ENCODE assay signal across 17 cellular contexts in genomic region chr1:173423326-173423725, GRCh38. TPM values are rescaled to one million over a fixed set of nuclear protein-coding genes. Genes with fewer than 3 reads are reported as not detected.
DNase-seq lines count a peak whose midpoint lies in the region; ATAC-seq and TF ChIP-seq lines count a peak whose summit lies in the region.
"Had no signal": no experiment of that assay in that cellular context is flagged by ENCODE, and none has a peak within 500 bp of the region (broad histone marks: within the 10 kb centered on the region; RNA-seq: fewer than 3 reads in every experiment).

No MANE protein-coding gene starts in this region.

- BruUV-seq in Caco-2 (replicated peaks; lab: Mats Ljungman, UMichigan), result no TSS peak

- no peaks in the 10 kb centered on the region for H3K27me3 ChIP-seq in Caco-2 (replicated peaks; ENCODE audit: control insufficient read depth, insufficient read depth, low read length)

- H3K27me3 Mint-ChIP-seq in Caco-2 (ENCODE audit: insufficient read depth, unreplicated experiment), result no peaks in the 10 kb centered on the region
- H3K27me3 Mint-ChIP-seq in dendritic cell treated with granulocyte-macrophage colony-stimulating factor and Interleukin-4, amounts not matched to agents 40 ng/mL and 50 ng/mL, for 4 days, result no peaks in the 10 kb centered on the region
- no peaks in the 10 kb centered on the region for H3K27me3 Mint-ChIP-seq in stimulated activated memory B cell treated with anti-CD40 and anti-IgM and Interleukin-4, amounts not matched to agents 10 μg/mL and 1 μg/mL and 100 μg/mL, for 72 hours

- CTCF ChIA-PET in Caco-2 (lab: Charles Lee), result no interaction called here

- H3K36me3 Mint-ChIP-seq in Caco-2 (ENCODE audit: insufficient read depth, unreplicated experiment), result no peaks in the 10 kb centered on the region
- H3K36me3 Mint-ChIP-seq in dendritic cell treated with granulocyte-macrophage colony-stimulating factor and Interleukin-4, amounts not matched to agents 40 ng/mL and 50 ng/mL, for 4 days (ENCODE audit: low read depth), result no peaks in the 10 kb centered on the region
- peaks cover 24% of the 10 kb centered on the region for H3K36me3 Mint-ChIP-seq in stimulated activated memory B cell treated with anti-CD40 and anti-IgM and Interleukin-4, amounts not matched to agents 10 μg/mL and 1 μg/mL and 100 μg/mL, for 72 hours

- no peak for TF ChIP-seq CTCF in Caco-2 (IDR thresholded peaks at IDR 0.05; ENCODE audit: insufficient read depth in 1 of 2, low read depth in 1 of 2, low read length in 1 of 2, severe bottlenecking in 1 of 2, unreplicated experiment in 1 of 2)

- intact Hi-C loops in Caco-2 (cut with micrococcal nuclease; ENCODE audit: unreplicated experiment), result loop anchor here (5.0 to 10.0 kb wide), 3 partner anchors 264 to 491 kb away; partner anchors contain the start of genes KLHL20 and SERPINC1
- intact Hi-C loops in dendritic cell treated with granulocyte-macrophage colony-stimulating factor and Interleukin-4, amounts not matched to agents 40 ng/mL and 50 ng/mL, for 4 days (cut with micrococcal nuclease), result loop anchor here (5.0 kb wide), 2 partner anchors 599 to 676 kb away; partner anchors contain the start of gene RC3H1

- peaks cover 39% of the 10 kb centered on the region for H3K4me1 Mint-ChIP-seq in Caco-2 (ENCODE audit: low read depth, unreplicated experiment)
- peaks cover 66% of the 10 kb centered on the region for H3K4me1 Mint-ChIP-seq in dendritic cell treated with granulocyte-macrophage colony-stimulating factor and Interleukin-4, amounts not matched to agents 40 ng/mL and 50 ng/mL, for 4 days (ENCODE audit: low read depth)
- peaks cover 41% of the 10 kb centered on the region for H3K4me1 Mint-ChIP-seq in stimulated activated memory B cell treated with anti-CD40 and anti-IgM and Interleukin-4, amounts not matched to agents 10 μg/mL and 1 μg/mL and 100 μg/mL, for 72 hours

- H3K4me1 ChIP-seq in Caco-2, result peaks cover 39% of the 10 kb centered on the region

- H3K36me3 ChIP-seq in Caco-2 (ENCODE audit: control insufficient read depth, insufficient read depth, low read length), result no peaks in the 10 kb centered on the region

- no peaks in the 10 kb centered on the region for H3K9me3 Mint-ChIP-seq in Caco-2 (ENCODE audit: unreplicated experiment)
- H3K9me3 Mint-ChIP-seq in dendritic cell treated with granulocyte-macrophage colony-stimulating factor and Interleukin-4, amounts not matched to agents 40 ng/mL and 50 ng/mL, for 4 days, result no peaks in the 10 kb centered on the region
- no peaks in the 10 kb centered on the region for H3K9me3 Mint-ChIP-seq in stimulated activated memory B cell treated with anti-CD40 and anti-IgM and Interleukin-4, amounts not matched to agents 10 μg/mL and 1 μg/mL and 100 μg/mL, for 72 hours

- POLR2A ChIA-PET in Caco-2 (lab: Charles Lee), result no interaction called here

- ATAC-seq in stimulated activated memory B cell treated with anti-CD40 and anti-IgM and Interleukin-4, amounts not matched to agents 10 μg/mL and 1 μg/mL and 100 μg/mL, for 72 hours, result no peak
- no peak for ATAC-seq in GM19328 (IDR thresholded peaks at IDR 0.05; ENCODE audit: unreplicated experiment)
- no peak for ATAC-seq in GM18519 (IDR thresholded peaks at IDR 0.05; ENCODE audit: low FRiP score, unreplicated experiment)
- ATAC-seq in left lobe of liver, result no peak
- ATAC-seq: HCT116 had no signal

- DNase-seq in Caco-2, result no peak
- peak; percentile 17 for DNase-seq in OCI-M1 (lab: John Stamatoyannopoulos, UW)
- no peak for DNase-seq in left lobe of liver (ENCODE audit: low spot score)
- DNase-seq: ACHN, DMS79, GOT3, NCI-H1417, NCI-H1694 treated with DMSO at 0.1 percent for 48 hours, NCI-H2081 treated with DMSO at 0.1 percent for 48 hours, NCI-H2171 treated with DMSO at 0.1 percent for 48 hours, NCI-H524 treated with DMSO at 0.1 percent for 48 hours, Right ventricle myocardium superior had no signal

- no peaks in the 10 kb centered on the region for H3K9me3 ChIP-seq in Caco-2

- no peak overlapping the region for H3K4me3 Mint-ChIP-seq in Caco-2 (ENCODE audit: unreplicated experiment)
- no peak overlapping the region for H3K4me3 Mint-ChIP-seq in dendritic cell treated with granulocyte-macrophage colony-stimulating factor and Interleukin-4, amounts not matched to agents 40 ng/mL and 50 ng/mL, for 4 days
- no peak overlapping the region for H3K4me3 Mint-ChIP-seq in stimulated activated memory B cell treated with anti-CD40 and anti-IgM and Interleukin-4, amounts not matched to agents 10 μg/mL and 1 μg/mL and 100 μg/mL, for 72 hours

- H3K27ac Mint-ChIP-seq in Caco-2 (ENCODE audit: unreplicated experiment), result peak overlapping the region; percentile 8
- H3K27ac Mint-ChIP-seq in dendritic cell treated with granulocyte-macrophage colony-stimulating factor and Interleukin-4, amounts not matched to agents 40 ng/mL and 50 ng/mL, for 4 days, result peak overlapping the region; percentile 70
- H3K27ac Mint-ChIP-seq in stimulated activated memory B cell treated with anti-CD40 and anti-IgM and Interleukin-4, amounts not matched to agents 10 μg/mL and 1 μg/mL and 100 μg/mL, for 72 hours, result peak overlapping the region; percentile 46

- H3K4me3 ChIP-seq in Caco-2 (ENCODE audit: low read depth, low read length), result no peak overlapping the region

RNA-seq across cellular contexts. Expression of gene PRDX6, which starts 53.8 kb away (rescaled TPM):
- 513 and 540 TPM in 2 replicates for total RNA-seq in Caco-2 (2022)
- 477 TPM for total RNA-seq in left lobe of liver

Comparison
In these comparisons a context has a peak if more than half of its experiments do, and no peak if none do; other contexts are left out.
1. H3K27ac Mint-ChIP-seq: peak in every context shown above with its lines; median percentile 70 in dendritic cell treated with granulocyte-macrophage colony-stimulating factor and Interleukin-4, amounts not matched to agents 40 ng/mL and 50 ng/mL, for 4 days; 46 in stimulated activated memory B cell treated with anti-CD40 and anti-IgM and Interleukin-4, amounts not matched to agents 10 μg/mL and 1 μg/mL and 100 μg/mL, for 72 hours; 8 in Caco-2.